ENCODE assay signal across 10 cellular contexts in genomic region chr9:79565245-79565644, GRCh38.
DNase-seq lines count a peak whose midpoint lies in the region; ATAC-seq lines count a peak whose summit lies in the region.
"Had no signal": no experiment of that assay in that cellular context is flagged by ENCODE, and none has a peak within 500 bp of the region (broad histone marks: within the 10 kb centered on the region; RNA-seq: fewer than 3 reads in every experiment).

No MANE protein-coding gene starts in this region.

- peak; percentile 90 for ATAC-seq in GM21723 (IDR thresholded peaks at IDR 0.05; ENCODE audit: unreplicated experiment)
- peak; percentile 91 for ATAC-seq in HG03558 (IDR thresholded peaks at IDR 0.05; ENCODE audit: extremely low read depth, unreplicated experiment)

- DNase-seq in DMS53 (lab: John Stamatoyannopoulos, UW), result peak; percentile 34
- DNase-seq in DMS53 treated with DMSO at 0.1 percent for 48 hours (lab: John Stamatoyannopoulos, UW; ENCODE audit: unreplicated experiment), result no peak
- DNase-seq in epithelial cell of prostate (ENCODE audit: low read depth, low spot score), result peak; percentile 78
- DNase-seq in medulla oblongata (ENCODE audit: extremely low spot score), result no peak
- DNase-seq in amygdala (lab: John Stamatoyannopoulos, UW), result no peak
- no peak for DNase-seq in NCI-H2227 treated with DMSO at 0.1 percent for 48 hours (lab: John Stamatoyannopoulos, UW)
- DNase-seq: dermis blood vessel endothelial cell had no signal

- H3K27ac ChIP-seq in epithelial cell of prostate, result no peak overlapping the region
- H3K27ac ChIP-seq: 22Rv1 had no signal

Comparison
In these comparisons a context has a peak if more than half of its experiments do, and no peak if none do; other contexts are left out.
1. DNase-seq: peak in DMS53 (single experiment) and epithelial cell of prostate (single experiment); none in DMS53 treated with DMSO at 0.1 percent for 48 hours (single experiment), medulla oblongata (single experiment), amygdala (0 of 56) and NCI-H2227 treated with DMSO at 0.1 percent for 48 hours (single experiment).